Comparison of ENCODE assay signal across 8 cellular contexts in genomic region chr17:4703330-4703691, GRCh38. TPM values are rescaled to one million over a fixed set of nuclear protein-coding genes. Genes with fewer than 3 reads are reported as not detected.
DNase-seq lines count a peak whose midpoint lies in the region; ATAC-seq, FAIRE-seq and TF ChIP-seq lines count a peak whose summit lies in the region.

No MANE protein-coding gene starts in this region.

- peak overlapping the region; percentile 95 for H2AFZ ChIP-seq in K562 (ENCODE audit: low read depth, low read length)

- no peaks in the 10 kb centered on the region for H3K27me3 Mint-ChIP-seq in activated naive CD4-positive, alpha-beta T cell treated with anti-CD3 and anti-CD28 coated beads, Interleukin-2, amount 50 U/mL, for 24 hours
- no peaks in the 10 kb centered on the region for H3K27me3 Mint-ChIP-seq in type B pancreatic cell

- no peak for TF ChIP-seq POLR2A in K562 (conservative IDR thresholded peaks at IDR 0.05)

- POLR2A ChIA-PET in K562 (lab: Yijun Ruan, JAX), result interaction anchor here (0.6 to 1.4 kb wide), 5 partner anchors 13 to 86 kb away, joined by 3 to 5 read pairs (median 3); no protein-coding TSS in a partner anchor

- FAIRE-seq in K562 (lab: Jason Lieb, UNC), result no peak

- TF ChIP-seq RAD21 in K562 (CRISPR knock-in tag; conservative IDR thresholded peaks at IDR 0.05 in 1 of 2, IDR thresholded peaks at IDR 0.05 in 1 of 2), result no peak

- TF ChIP-seq EP300 in K562 (IDR thresholded peaks at IDR 0.05; ENCODE audit: low read length), result no peak

- H3K9me3 ChIP-seq in K562 (replicated peaks; ENCODE audit: control insufficient read depth, insufficient read depth, low read depth, low read length) (no peaks in the 10 kb centered on the region), lung (ENCODE audit: control insufficient read depth in 2 of 2, insufficient read depth in 1 of 2, low read length in 1 of 2) (no peaks in the 10 kb centered on the region)

- ATAC-seq in K562 (no peak), lung (ENCODE audit: insufficient read depth, low FRiP score) (no peak)

- H3K27ac ChIP-seq in K562 (ENCODE audit: extremely low read depth, low read depth, low read length) (peak overlapping the region; percentile 86), lung (ENCODE audit: low read depth in 1 of 2, low read length in 1 of 2) (peak overlapping the region in 1 of 2 donors; percentile 84)

- H3K4me3 Mint-ChIP-seq in activated naive CD4-positive, alpha-beta T cell treated with anti-CD3 and anti-CD28 coated beads, Interleukin-2, amount 50 U/mL, for 24 hours, result peak overlapping the region; percentile 92
- H3K4me3 Mint-ChIP-seq in type B pancreatic cell, result peak overlapping the region; percentile 90

- H3K27me3 ChIP-seq in K562 (ENCODE audit: control insufficient read depth in 2 of 2, insufficient read depth in 2 of 2, low read length in 2 of 2), result no peaks in the 10 kb centered on the region
- H3K27me3 ChIP-seq in lung (ENCODE audit: control insufficient read depth, insufficient read depth), result no peaks in the 10 kb centered on the region

- in situ Hi-C loops in K562 (cut with MboI), result no loop called here

- peaks cover 4% of the 10 kb centered on the region for H3K9me1 ChIP-seq in K562 (ENCODE audit: control insufficient read depth, insufficient read depth, low read length)

- H3K27ac Mint-ChIP-seq in activated naive CD4-positive, alpha-beta T cell treated with anti-CD3 and anti-CD28 coated beads, Interleukin-2, amount 50 U/mL, for 24 hours, result peak overlapping the region; percentile 97
- H3K27ac Mint-ChIP-seq in type B pancreatic cell, result peak overlapping the region; percentile 73

- H3K36me3 Mint-ChIP-seq in activated naive CD4-positive, alpha-beta T cell treated with anti-CD3 and anti-CD28 coated beads, Interleukin-2, amount 50 U/mL, for 24 hours, result peaks cover 3% of the 10 kb centered on the region
- H3K36me3 Mint-ChIP-seq in type B pancreatic cell, result no peaks in the 10 kb centered on the region

- intact Hi-C loops in K562 (cut with micrococcal nuclease), result loop anchor here (10.0 kb wide), 1 partner anchor 139 kb away; the partner anchor contains the start of gene GGT6

- H3K36me3 ChIP-seq in K562 (ENCODE audit: control insufficient read depth, insufficient read depth, low read length) (peaks cover 21% of the 10 kb centered on the region; the same call in 2 of the 3 replicates), lung (ENCODE audit: control insufficient read depth in 2 of 2, insufficient read depth in 2 of 2, low read length in 2 of 2) (no peaks in the 10 kb centered on the region)

- CTCF ChIA-PET in K562 (lab: Yijun Ruan, JAX; ENCODE audit: low intra/inter-chr PET ratio), result no interaction called here

- H3K4me3 ChIP-seq in K562 (peak overlapping the region; percentile 100), lung (peak overlapping the region; percentile 92)

- peaks cover 57% of the 10 kb centered on the region for H3K4me1 Mint-ChIP-seq in activated naive CD4-positive, alpha-beta T cell treated with anti-CD3 and anti-CD28 coated beads, Interleukin-2, amount 50 U/mL, for 24 hours
- peaks cover 30% of the 10 kb centered on the region for H3K4me1 Mint-ChIP-seq in type B pancreatic cell (ENCODE audit: unreplicated experiment)

- H3K4me1 ChIP-seq in K562 (replicated peaks in 1 of 2; ENCODE audit: control insufficient read depth in 2 of 2, insufficient read depth in 2 of 2, low read length in 2 of 2) (peaks cover 5 to 12% of the 10 kb centered on the region in 2 experiments; a peak in 3 of 5 replicates), lung (ENCODE audit: control insufficient read depth in 2 of 2, insufficient read depth in 2 of 2, low read length in 2 of 2) (peaks cover 0 to 8% of the 10 kb centered on the region in 2 donors)

- no peak for TF ChIP-seq CTCF in K562 (IDR thresholded peaks at IDR 0.05 in 2 of 3, conservative IDR thresholded peaks at IDR 0.05 in 1 of 3; ENCODE audit: insufficient read depth in 2 of 3, low read depth in 1 of 3, low read length in 3 of 3)
- no peak for TF ChIP-seq CTCF in lung (IDR thresholded peaks at IDR 0.05; ENCODE audit: control extremely low read depth, extremely low read depth)
- TF ChIP-seq CTCF in type B pancreatic cell (conservative IDR thresholded peaks at IDR 0.05), result no peak

- H4K20me1 ChIP-seq in K562 (replicated peaks; ENCODE audit: control insufficient read depth, insufficient read depth, low read length), result 0 out of 2 replicates have a peak, but pooled peaks cover 5% of the 10 kb centered on the region

- H3K79me2 ChIP-seq in K562 (ENCODE audit: control insufficient read depth, insufficient read depth, low read length), result peaks cover 60% of the 10 kb centered on the region

- WGBS in K562 (ENCODE audit: insufficient coverage, low coverage, missing lambda C conversion rate), result 1% methylated on average over 15 of the region's 15 CpGs
- 8% methylated on average over 15 of the region's 15 CpGs for WGBS in lung, 2 donors

- DNase-seq in activated naive CD4-positive, alpha-beta T cell (lab: John Stamatoyannopoulos, UW), result no peak
- DNase-seq in K562 (ENCODE audit: extremely low read depth in 1 of 4, low spot score in 3 of 4) (no peak), lung (ENCODE audit: low spot score) (no peak), type B pancreatic cell (ENCODE audit: extremely low spot score, unreplicated experiment) (no peak), OCI-M2 (lab: John Stamatoyannopoulos, UW; ENCODE audit: unreplicated experiment) (no peak), T-helper 9 cell (no peak), NOMO-1 (lab: John Stamatoyannopoulos, UW; ENCODE audit: unreplicated experiment in 2 of 2) (no peak)

- H3K9ac ChIP-seq in K562 (ENCODE audit: insufficient read depth in 1 of 2, low read depth in 2 of 2, low read length in 2 of 2), result peak overlapping the region; percentile 84 to 99

- peak overlapping the region; percentile 87 for H3K4me2 ChIP-seq in K562 (ENCODE audit: insufficient read depth, low read length)

- no peaks in the 10 kb centered on the region for H3K9me3 Mint-ChIP-seq in activated naive CD4-positive, alpha-beta T cell treated with anti-CD3 and anti-CD28 coated beads, Interleukin-2, amount 50 U/mL, for 24 hours
- H3K9me3 Mint-ChIP-seq in type B pancreatic cell, result no peaks in the 10 kb centered on the region

- BruUV-seq in K562 (replicated peaks; lab: Mats Ljungman, UMichigan), result no TSS peak

RNA-seq across cellular contexts. Expression of gene PELP1, which starts 0.6 kb away (rescaled TPM):
- 101 and 191 TPM in 2 replicates for total RNA-seq in K562 (2011; cell fraction: chromatin; rRNA removed; ENCODE audit: low replicate concordance)
- total RNA-seq in K562 (2011; cell fraction: nucleolus; rRNA removed), result 108 and 112 TPM in 2 replicates
- 98.5 and 106 TPM in 2 replicates for total RNA-seq in K562 (2011; cell fraction: nucleoplasm; rRNA removed)
- total RNA-seq in K562 (2014; rRNA removed), result 17.4 and 23.9 TPM in 2 replicates
- total RNA-seq in K562 (2014; rRNA removed; fragmentation: Illumina TruSeq; extraction: Trizol), result 6.8 and 8.2 TPM in 2 replicates
- 8.3 and 10.3 TPM in 2 replicates for total RNA-seq in K562 (2015; rRNA removed; fragmentation: Illumina TruSeq; extraction: Trizol)
- 80.3 and 96.4 TPM in 2 replicates for total RNA-seq in K562 (2021)
- 7.9 and 34.2 TPM in 2 replicates for polyA plus RNA-seq in K562 (2011; rRNA removed)
- polyA plus RNA-seq in K562 (2011; cell fraction: cytosol; rRNA removed), result 8.8 and 12.9 TPM in 2 replicates
- polyA plus RNA-seq in K562 (2011; cell fraction: nucleus; rRNA removed), result 89.1 and 93.1 TPM in 2 replicates
- 36.7 and 40.6 TPM in 2 replicates for polyA plus RNA-seq in K562 (2012)
- 24.0 and 35.1 TPM in 2 replicates for polyA plus RNA-seq in K562 (2014; fragmentation: Illumina TruSeq; extraction: Trizol)
- under 1 TPM; 0.29 to 0.53 TPM for polyA plus RNA-seq in K562 (2014; fragmentation: Nextera tagmentation; extraction: Ambion mirVana)
- polyA plus RNA-seq in K562 (2014; rRNA removed), result 17.3 and 20.3 TPM in 2 replicates
- polyA minus RNA-seq in K562 (2011; rRNA and poly(A)+ RNA removed), result 14.8 and 20.7 TPM in 2 replicates
- 29.0 and 30.2 TPM in 2 replicates for polyA minus RNA-seq in K562 (2011; cell fraction: cytosol; rRNA and poly(A)+ RNA removed)
- 47.8 and 62.3 TPM in 2 replicates for polyA minus RNA-seq in K562 (2011; cell fraction: nucleus; rRNA and poly(A)+ RNA removed)
- 10 to 100 TPM; 26.6 to 53.9 TPM for total RNA-seq in lung
- 10 to 100 TPM; 21.0 to 28.6 TPM for polyA plus RNA-seq in lung
- total RNA-seq in type B pancreatic cell (ENCODE audit: low replicate concordance), result 72.7 and 92.9 TPM in 2 replicates

RNA-seq across cellular contexts. Expression of gene ARRB2, which starts 7.1 kb away (rescaled TPM):
- total RNA-seq in K562 (2011; cell fraction: chromatin; rRNA removed; ENCODE audit: low replicate concordance), result 15.3 and 26.8 TPM in 2 replicates
- 10.2 and 13.6 TPM in 2 replicates for total RNA-seq in K562 (2011; cell fraction: nucleolus; rRNA removed)
- 14.5 and 18.3 TPM in 2 replicates for total RNA-seq in K562 (2011; cell fraction: nucleoplasm; rRNA removed)
- total RNA-seq in K562 (2014; rRNA removed), result 7.2 and 12.2 TPM in 2 replicates
- total RNA-seq in K562 (2014; rRNA removed; fragmentation: Illumina TruSeq; extraction: Trizol), result 7.3 and 8.2 TPM in 2 replicates
- total RNA-seq in K562 (2015; rRNA removed; fragmentation: Illumina TruSeq; extraction: Trizol), result 7.9 and 9.8 TPM in 2 replicates
- 14.7 and 15.2 TPM in 2 replicates for total RNA-seq in K562 (2021)
- polyA plus RNA-seq in K562 (2011; rRNA removed), result 7.0 and 8.8 TPM in 2 replicates
- polyA plus RNA-seq in K562 (2011; cell fraction: cytosol; rRNA removed), result 6.3 and 14.0 TPM in 2 replicates
- polyA plus RNA-seq in K562 (2011; cell fraction: nucleus; rRNA removed), result 13.2 and 20.5 TPM in 2 replicates
- polyA plus RNA-seq in K562 (2012), result 13.5 and 18.0 TPM in 2 replicates
- polyA plus RNA-seq in K562 (2014; fragmentation: Illumina TruSeq; extraction: Trizol), result 14.3 and 15.3 TPM in 2 replicates
- polyA plus RNA-seq in K562 (2014; fragmentation: Nextera tagmentation; extraction: Ambion mirVana), result under 1 TPM; 0.79 to 0.80 TPM
- polyA plus RNA-seq in K562 (2014; rRNA removed), result 7.5 and 9.4 TPM in 2 replicates
- polyA minus RNA-seq in K562 (2011; rRNA and poly(A)+ RNA removed), result 3.6 and 5.0 TPM in 2 replicates
- 4.1 and 5.1 TPM in 2 replicates for polyA minus RNA-seq in K562 (2011; cell fraction: cytosol; rRNA and poly(A)+ RNA removed)
- 3.0 and 3.6 TPM in 2 replicates for polyA minus RNA-seq in K562 (2011; cell fraction: nucleus; rRNA and poly(A)+ RNA removed)
- 100 to 1,000 TPM in 1 of 2 donors, 10 to 100 TPM in 1; 27.2 to 186 TPM for total RNA-seq in lung
- 100 to 1,000 TPM in 1 of 2 donors, 10 to 100 TPM in 1; 98.5 to 222 TPM for polyA plus RNA-seq in lung
- total RNA-seq in type B pancreatic cell (ENCODE audit: low replicate concordance), result 22.9 and 47.4 TPM in 2 replicates

RNA-seq across cellular contexts. Expression of gene MED11, which starts 27.9 kb away (rescaled TPM):
- total RNA-seq in K562 (2011; cell fraction: chromatin; rRNA removed; ENCODE audit: low replicate concordance), result 6.3 and 9.7 TPM in 2 replicates
- total RNA-seq in K562 (2011; cell fraction: nucleolus; rRNA removed), result 9.7 and 10.4 TPM in 2 replicates
- total RNA-seq in K562 (2011; cell fraction: nucleoplasm; rRNA removed), result 7.3 and 11.4 TPM in 2 replicates
- total RNA-seq in K562 (2014; rRNA removed) (13.0 and 18.8 TPM in 2 replicates), K562 (2014; rRNA removed; fragmentation: Illumina TruSeq; extraction: Trizol) (12.6 and 16.1 TPM in 2 replicates), K562 (2015; rRNA removed; fragmentation: Illumina TruSeq; extraction: Trizol) (15.2 and 19.4 TPM in 2 replicates), K562 (2021) (10.4 and 11.4 TPM in 2 replicates), lung (10 to 100 TPM; 14.3 to 27.3 TPM), type B pancreatic cell (ENCODE audit: low replicate concordance) (17.6 and 21.8 TPM in 2 replicates)
- polyA plus RNA-seq in K562 (2011; rRNA removed) (15.6 and 19.2 TPM in 2 replicates), K562 (2014; fragmentation: Illumina TruSeq; extraction: Trizol) (19.0 and 19.1 TPM in 2 replicates), K562 (2014; fragmentation: Nextera tagmentation; extraction: Ambion mirVana) (10 to 100 TPM; 17.8 to 30.6 TPM), K562 (2014; rRNA removed) (21.1 and 22.5 TPM in 2 replicates), lung (10 to 100 TPM; 31.4 to 48.5 TPM)
- polyA plus RNA-seq in K562 (2011; cell fraction: cytosol; rRNA removed), result 17.7 and 18.3 TPM in 2 replicates
- 8.5 and 11.9 TPM in 2 replicates for polyA plus RNA-seq in K562 (2011; cell fraction: nucleus; rRNA removed)
- 10.1 and 13.7 TPM in 2 replicates for polyA plus RNA-seq in K562 (2012)
- polyA minus RNA-seq in K562 (2011; rRNA and poly(A)+ RNA removed), result 11.8 and 11.9 TPM in 2 replicates
- polyA minus RNA-seq in K562 (2011; cell fraction: cytosol; rRNA and poly(A)+ RNA removed), result 5.7 and 9.1 TPM in 2 replicates
- 2.1 and 2.4 TPM in 2 replicates for polyA minus RNA-seq in K562 (2011; cell fraction: nucleus; rRNA and poly(A)+ RNA removed)

RNA-seq across cellular contexts. Expression of gene ZMYND15, which starts 36.3 kb away (rescaled TPM):
- not detected in 2 replicates for total RNA-seq in K562 (2011; cell fraction: chromatin; rRNA removed; ENCODE audit: low replicate concordance)
- not detected in 2 replicates for total RNA-seq in K562 (2011; cell fraction: nucleolus; rRNA removed)
- total RNA-seq in K562 (2011; cell fraction: nucleoplasm; rRNA removed), result not detected in 2 replicates
- total RNA-seq in K562 (2014; rRNA removed) (not detected in 2 replicates), K562 (2014; rRNA removed; fragmentation: Illumina TruSeq; extraction: Trizol) (not detected in 2 replicates), K562 (2015; rRNA removed; fragmentation: Illumina TruSeq; extraction: Trizol) (not detected in 2 replicates), K562 (2021) (0.09 TPM in 1 of 2 replicates, not detected in the other), lung (1 to 10 TPM; 2.3 to 9.0 TPM), type B pancreatic cell (ENCODE audit: low replicate concordance) (0.70 and 1.4 TPM in 2 replicates)
- polyA plus RNA-seq in K562 (2011; rRNA removed) (not detected in 2 replicates), K562 (2014; fragmentation: Illumina TruSeq; extraction: Trizol) (not detected in 2 replicates), K562 (2014; fragmentation: Nextera tagmentation; extraction: Ambion mirVana) (not detected), K562 (2014; rRNA removed) (not detected in 2 replicates), lung (1 to 10 TPM; 6.6 to 9.7 TPM)
- not detected in 2 replicates for polyA plus RNA-seq in K562 (2011; cell fraction: cytosol; rRNA removed)
- 0.04 TPM in 1 of 2 replicates, not detected in the other for polyA plus RNA-seq in K562 (2011; cell fraction: nucleus; rRNA removed)
- not detected in 2 replicates for polyA plus RNA-seq in K562 (2012)
- not detected in 2 replicates for polyA minus RNA-seq in K562 (2011; rRNA and poly(A)+ RNA removed)
- not detected in 2 replicates for polyA minus RNA-seq in K562 (2011; cell fraction: cytosol; rRNA and poly(A)+ RNA removed)
- not detected in 2 replicates for polyA minus RNA-seq in K562 (2011; cell fraction: nucleus; rRNA and poly(A)+ RNA removed)

RNA-seq across cellular contexts. Expression of gene CXCL16, which starts 36.4 kb away (rescaled TPM):
- total RNA-seq in K562 (2011; cell fraction: chromatin; rRNA removed; ENCODE audit: low replicate concordance), result 0.28 TPM in 1 of 2 replicates, not detected in the other
- 1.5 TPM in 1 of 2 replicates, not detected in the other for total RNA-seq in K562 (2011; cell fraction: nucleolus; rRNA removed)
- 0.31 and 0.51 TPM in 2 replicates for total RNA-seq in K562 (2011; cell fraction: nucleoplasm; rRNA removed)
- total RNA-seq in K562 (2014; rRNA removed) (0.05 TPM in 1 of 2 replicates, not detected in the other), K562 (2014; rRNA removed; fragmentation: Illumina TruSeq; extraction: Trizol) (not detected in 2 replicates), K562 (2015; rRNA removed; fragmentation: Illumina TruSeq; extraction: Trizol) (0.22 TPM in 1 of 2 replicates, not detected in the other), K562 (2021) (0.25 and 0.55 TPM in 2 replicates), lung (100 to 1,000 TPM in 1 of 2 donors, 10 to 100 TPM in 1; 32.7 to 139 TPM), type B pancreatic cell (ENCODE audit: low replicate concordance) (15.2 and 23.0 TPM in 2 replicates)
- polyA plus RNA-seq in K562 (2011; rRNA removed) (0.24 and 0.30 TPM in 2 replicates), K562 (2014; fragmentation: Illumina TruSeq; extraction: Trizol) (0.10 and 0.26 TPM in 2 replicates), K562 (2014; fragmentation: Nextera tagmentation; extraction: Ambion mirVana) (under 1 TPM in 1 of 2 experiments, not detected in 1; 0.07 TPM), K562 (2014; rRNA removed) (0.68 TPM in 1 of 2 replicates, not detected in the other), lung (100 to 1,000 TPM in 1 of 2 donors, 10 to 100 TPM in 1; 82.3 to 252 TPM)
- 0.31 and 0.36 TPM in 2 replicates for polyA plus RNA-seq in K562 (2011; cell fraction: cytosol; rRNA removed)
- polyA plus RNA-seq in K562 (2011; cell fraction: nucleus; rRNA removed), result 0.14 and 0.18 TPM in 2 replicates
- polyA plus RNA-seq in K562 (2012), result 0.26 and 0.48 TPM in 2 replicates
- 0.28 TPM in 1 of 2 replicates, not detected in the other for polyA minus RNA-seq in K562 (2011; rRNA and poly(A)+ RNA removed)
- polyA minus RNA-seq in K562 (2011; cell fraction: cytosol; rRNA and poly(A)+ RNA removed), result not detected in 2 replicates
- not detected in 2 replicates for polyA minus RNA-seq in K562 (2011; cell fraction: nucleus; rRNA and poly(A)+ RNA removed)
